Comparison of ENCODE assay signal across 26 cellular contexts in the genomic region with DNA sequence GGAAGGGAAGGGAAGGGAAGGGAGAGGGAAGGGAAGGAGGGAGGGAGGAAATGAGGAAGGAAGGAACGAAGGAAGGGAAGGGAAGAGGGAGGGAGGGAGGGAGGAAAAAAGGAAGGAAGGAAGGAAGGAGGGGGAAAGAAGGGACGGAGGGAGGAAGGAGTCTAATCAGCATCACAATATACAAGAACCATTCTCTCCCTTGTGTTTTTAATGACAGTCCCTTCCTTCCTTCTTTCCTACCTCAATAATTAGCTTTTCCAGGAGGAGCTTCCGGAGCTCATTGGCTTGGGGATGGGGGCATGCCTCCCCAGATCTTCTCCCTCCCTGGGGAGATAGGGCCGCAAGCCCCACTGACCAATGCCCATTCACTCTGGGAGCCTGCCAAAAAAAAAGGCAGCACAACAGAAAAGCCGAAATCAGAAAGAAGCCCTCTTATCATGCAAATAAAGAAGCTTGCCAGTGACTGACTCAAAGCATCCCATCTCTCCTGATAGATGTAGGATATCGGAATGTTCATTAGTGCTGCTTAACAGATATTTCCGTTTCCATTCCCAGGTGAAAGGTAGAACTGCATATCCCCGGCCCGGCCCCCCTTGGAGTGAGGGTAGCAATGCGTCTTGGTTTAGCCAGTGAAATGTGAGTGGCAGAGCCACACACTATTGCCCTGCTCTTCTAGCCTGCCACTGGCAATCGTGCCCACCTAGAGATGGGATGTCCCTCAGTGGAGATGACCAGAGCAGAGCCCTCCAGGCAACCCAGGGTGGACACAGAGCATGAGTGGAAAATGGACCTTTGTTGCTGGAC. TPM values are rescaled to one million over a fixed set of nuclear protein-coding genes. Genes with fewer than 3 reads are reported as not detected.
DNase-seq lines count a peak whose midpoint lies in the region; ATAC-seq, FAIRE-seq and TF ChIP-seq lines count a peak whose summit lies in the region.
"Had no signal": no experiment of that assay in that cellular context is flagged by ENCODE, and none has a peak within 500 bp of the region (broad histone marks: within the 10 kb centered on the region; RNA-seq: fewer than 3 reads in every experiment).

No MANE protein-coding gene starts in this region.

- H4K5ac ChIP-seq in H1 (ENCODE audit: insufficient read length, low read depth, low read length), result no peak overlapping the region

- no peaks in the 10 kb centered on the region; the same call in 1 of the 2 replicates for H3K23me2 ChIP-seq in H1 (ENCODE audit: low read depth, low read length)

- peak overlapping the region; percentile 20; the same call in 1 of the 2 replicates for H3K18ac ChIP-seq in H1 (ENCODE audit: extremely low read depth, low read length)
- H3K18ac ChIP-seq in neuronal stem cell (ENCODE audit: low read length), result peak overlapping the region; percentile 52

- peak overlapping the region; percentile 42 to 44 for H3K4me2 ChIP-seq in H1 (ENCODE audit: insufficient read depth in 1 of 2, low read depth in 2 of 2, low read length in 2 of 2)
- peak overlapping the region; percentile 22 for H3K4me2 ChIP-seq in neuronal stem cell (ENCODE audit: insufficient read depth, low read length, poor library complexity, severe bottlenecking)

- peak overlapping the region; percentile 7; the same call in 1 of the 2 replicates for H2BK20ac ChIP-seq in H1 (ENCODE audit: low read length)

- H3K4ac ChIP-seq in H1 (replicated peaks; ENCODE audit: insufficient read length, low read depth, low read length), result no peak overlapping the region
- peak overlapping the region; percentile 17 for H3K4ac ChIP-seq in neuronal stem cell (ENCODE audit: low read length)

- no peak for TF ChIP-seq RAD21 in H1 (IDR thresholded peaks at IDR 0.05 in 1 of 2, conservative IDR thresholded peaks at IDR 0.05 in 1 of 2; ENCODE audit: low read depth in 2 of 2, low read length in 2 of 2)

- no peak overlapping the region for H3K27ac Mint-ChIP-seq in natural killer cell
- H3K27ac Mint-ChIP-seq: CD8-positive, alpha-beta T cell had no signal

- no peak for TF ChIP-seq EP300 in H1 (IDR thresholded peaks at IDR 0.05; ENCODE audit: borderline replicate concordance in 1 of 2, low read depth in 2 of 2, low read length in 2 of 2)

- no peaks in the 10 kb centered on the region for H3K79me2 ChIP-seq in H1 (ENCODE audit: control insufficient read depth in 1 of 2, insufficient read depth in 2 of 2, low read length in 2 of 2)

- H2AK5ac ChIP-seq in H1 (ENCODE audit: low read depth, low read length), result 0 out of 2 replicates have a peak overlapping the region, but pooled peaks have one; percentile 18
- peak overlapping the region; percentile 33 for H2AK5ac ChIP-seq in neuronal stem cell (ENCODE audit: low read depth, low read length)

- H2AFZ ChIP-seq in H1 (ENCODE audit: low read length) (no peak overlapping the region), neuronal stem cell (ENCODE audit: low read length) (no peak overlapping the region)

- H2BK15ac ChIP-seq in H1 (ENCODE audit: low read length) (0 out of 2 replicates have a peak overlapping the region, but pooled peaks have one; percentile 4), neuronal stem cell (ENCODE audit: low read length) (peak overlapping the region; percentile 47)

- H2BK5ac ChIP-seq in H1 (ENCODE audit: low read depth, low read length) (peak overlapping the region; percentile 30; the same call in 1 of the 2 replicates), neuronal stem cell (ENCODE audit: low read length) (no peak overlapping the region)

- no peak overlapping the region for H2BK120ac ChIP-seq in H1 (replicated peaks; ENCODE audit: low read depth, low read length)
- no peak overlapping the region for H2BK120ac ChIP-seq in neuronal stem cell (ENCODE audit: low read depth, low read length)

- no peak overlapping the region for H3K4me3 ChIP-seq in HUES48 (ENCODE audit: low read depth, low read length)
- H3K4me3 ChIP-seq in H1 (ENCODE audit: extremely low read depth in 1 of 4, insufficient read depth in 2 of 4, low read depth in 3 of 4, low read length in 4 of 4), result peak overlapping the region in 1 of 4 experiments; percentile 29; a peak in 1 of 8 replicates
- no peak overlapping the region for H3K4me3 ChIP-seq in neuronal stem cell (ENCODE audit: low read length in 2 of 2)
- H3K4me3 ChIP-seq: Peyer's patch, SJCRH30 had no signal

- no peak; a peak in 1 of 4 replicates for TF ChIP-seq CTCF in H1 (IDR thresholded peaks at IDR 0.05; ENCODE audit: control extremely low read depth in 1 of 3, insufficient read depth in 1 of 3, low read depth in 1 of 3, low read length in 3 of 3)
- no peak for TF ChIP-seq CTCF in natural killer cell (IDR thresholded peaks at IDR 0.05)

- peaks cover 1 to 5% of the 10 kb centered on the region in 2 donors for H3K4me1 Mint-ChIP-seq in natural killer cell

- H3K9ac ChIP-seq in HUES48 (ENCODE audit: low read depth, low read length) (no peak overlapping the region), H1 (replicated peaks in 1 of 4; ENCODE audit: extremely low read depth in 1 of 4, low read depth in 3 of 4, low read length in 3 of 4) (no peak overlapping the region), neuronal stem cell (ENCODE audit: low read depth, low read length, poor library complexity) (no peak overlapping the region)

- no peaks in the 10 kb centered on the region for H3K9me3 Mint-ChIP-seq in natural killer cell
- H3K9me3 Mint-ChIP-seq: CD8-positive, alpha-beta T cell had no signal

- FAIRE-seq in H1 (lab: Jason Lieb, UNC), result no peak
- FAIRE-seq: G401.6 had no signal

- no peaks in the 10 kb centered on the region for H3K79me1 ChIP-seq in H1 (ENCODE audit: low read depth, low read length)
- no peaks in the 10 kb centered on the region for H3K79me1 ChIP-seq in neuronal stem cell (ENCODE audit: low read depth, low read length)

- H3K27ac ChIP-seq in HUES48 (ENCODE audit: low read depth, low read length) (peak overlapping the region; percentile 70), H1 (ENCODE audit: low read depth, low read length) (no peak overlapping the region), neuronal stem cell (replicated peaks; ENCODE audit: low read length) (no peak overlapping the region)
- H3K27ac ChIP-seq: HL-60, Peyer's patch, SJCRH30 had no signal

- ATAC-seq in HG03457 (IDR thresholded peaks at IDR 0.05; ENCODE audit: unreplicated experiment), result no peak
- no peak for ATAC-seq in natural killer cell
- ATAC-seq: CD8-positive, alpha-beta T cell had no signal

- H3K14ac ChIP-seq in H1 (ENCODE audit: insufficient read length), result no peak overlapping the region
- no peak overlapping the region for H3K14ac ChIP-seq in neuronal stem cell (ENCODE audit: low read length)

- POLR2A ChIA-PET in H1 (lab: Charles Lee; ENCODE audit: partially characterized antibody), result interaction anchor here (0.7 to 2.6 kb wide), 9 partner anchors 9 to 306 kb away, joined by 3 to 13 read pairs (median 3); no protein-coding TSS in a partner anchor

- CTCF ChIA-PET in H1 (lab: Charles Lee; ENCODE audit: partially characterized antibody), result interaction anchor here (0.6 to 1.5 kb wide), 8 partner anchors 9 to 381 kb away, joined by 3 to 7 read pairs (median 4); no protein-coding TSS in a partner anchor

- H3K56ac ChIP-seq in H1 (replicated peaks; ENCODE audit: insufficient read length, low read depth, low read length), result no peak overlapping the region

- H2BK12ac ChIP-seq in H1 (ENCODE audit: low read depth, low read length) (peak overlapping the region; percentile 31; the same call in 1 of the 2 replicates), neuronal stem cell (ENCODE audit: low read length) (no peak overlapping the region)

- H3K36me3 Mint-ChIP-seq in natural killer cell, result no peaks in the 10 kb centered on the region
- H3K36me3 Mint-ChIP-seq: CD8-positive, alpha-beta T cell had no signal

- no peaks in the 10 kb centered on the region for H4K20me1 ChIP-seq in H1 (replicated peaks in 1 of 2; ENCODE audit: control insufficient read depth in 1 of 2, insufficient read depth in 2 of 2, low read length in 2 of 2)

- no peak overlapping the region for H4K8ac ChIP-seq in H1 (ENCODE audit: extremely low read depth, insufficient read depth, low read length)
- no peak overlapping the region for H4K8ac ChIP-seq in neuronal stem cell (ENCODE audit: low read depth, low read length)

- no peak for TF ChIP-seq POLR2A in H1 (IDR thresholded peaks at IDR 0.05; ENCODE audit: control extremely low read depth in 1 of 2, low read depth in 2 of 2, low read length in 2 of 2)

- intact Hi-C loops in natural killer cell (cut with micrococcal nuclease), result no loop called here

- no peaks in the 10 kb centered on the region for H3K9me3 ChIP-seq in HUES48 (ENCODE audit: control insufficient read depth, insufficient read depth, low read length)
- H3K9me3 ChIP-seq in H1 (ENCODE audit: insufficient read depth in 2 of 2, low read depth in 1 of 2, low read length in 1 of 2), result no peaks in the 10 kb centered on the region
- no peaks in the 10 kb centered on the region for H3K9me3 ChIP-seq in neuronal stem cell (replicated peaks in 1 of 2; ENCODE audit: control insufficient read depth in 2 of 2, insufficient read depth in 1 of 2, low read depth in 1 of 2, low read length in 2 of 2)
- H3K9me3 ChIP-seq: Peyer's patch, SJCRH30 had no signal

- H4K91ac ChIP-seq in H1 (replicated peaks; ENCODE audit: insufficient read length, low read length) (peak overlapping the region; percentile 34), neuronal stem cell (ENCODE audit: low read depth, low read length, poor library complexity) (no peak overlapping the region)

- peaks cover 6 to 7% of the 10 kb centered on the region in 2 donors for H3K27me3 Mint-ChIP-seq in natural killer cell (ENCODE audit: low read depth in 2 of 2)

- H3K27me3 ChIP-seq in HUES48 (ENCODE audit: control insufficient read depth, insufficient read depth, low read length) (0 out of 2 replicates have a peak, but pooled peaks cover 5% of the 10 kb centered on the region), H1 (replicated peaks in 1 of 4; ENCODE audit: control insufficient read depth in 3 of 4, extremely low read depth in 1 of 4, insufficient read depth in 3 of 4, low read length in 3 of 4) (peaks cover 0 to 5% (median 3%) of the 10 kb centered on the region in 4 experiments; a peak in 3 of 7 replicates), neuronal stem cell (ENCODE audit: control insufficient read depth in 3 of 3, insufficient read depth in 3 of 3, low read depth in 1 of 3, low read length in 3 of 3) (peaks cover 0 to 31% (median 6%) of the 10 kb centered on the region in 3 experiments)
- H3K27me3 ChIP-seq: Peyer's patch, SJCRH30 had no signal

- H3K4me3 Mint-ChIP-seq in natural killer cell, result no peak overlapping the region
- H3K4me3 Mint-ChIP-seq: CD8-positive, alpha-beta T cell had no signal

- 25% methylated on average over 9 of the region's 11 CpGs; no CpG with 5 or more reads in 1 of the 2 experiments for WGBS in H1 (ENCODE audit: extremely low coverage in 1 of 2, insufficient coverage in 1 of 2, insufficient read length in 1 of 2, insufficient replicate concordance in 2 of 2, low coverage in 1 of 2, low lambda C conversion rate in 2 of 2, missing lambda C conversion rate in 1 of 2), 2 experiments
- no CpG with 5 or more reads among the region's 11 CpGs for WGBS in neuronal stem cell (ENCODE audit: extremely low coverage in 2 of 2, insufficient read length in 2 of 2, insufficient replicate concordance in 1 of 2), 2 donors

- no peaks in the 10 kb centered on the region for H3K36me3 ChIP-seq in HUES48 (ENCODE audit: control insufficient read depth, insufficient read depth, low read length)
- H3K36me3 ChIP-seq in H1 (ENCODE audit: control insufficient read depth in 2 of 4, insufficient read depth in 4 of 4, low read length in 3 of 4), result no peaks in the 10 kb centered on the region
- H3K36me3 ChIP-seq in neuronal stem cell (replicated peaks in 1 of 2; ENCODE audit: control insufficient read depth in 2 of 2, insufficient read depth in 2 of 2, low read length in 2 of 2), result no peaks in the 10 kb centered on the region
- H3K36me3 ChIP-seq: Peyer's patch, SJCRH30 had no signal

- peak; percentile 35 for DNase-seq in ELF-1 (ENCODE audit: low read depth, low spot score)
- DNase-seq in H1 (ENCODE audit: low read depth in 1 of 2, low spot score in 2 of 2), result no peak
- no peak for DNase-seq in neuronal stem cell (ENCODE audit: low spot score)
- DNase-seq in SHP77 (lab: John Stamatoyannopoulos, UW), result no peak
- no peak for DNase-seq in natural killer cell
- DNase-seq: AML-193; C1 segment of cervical spinal cord; Calu3; CD8-positive, alpha-beta T cell; DMS153; GOT3; Karpas-422; MV-4-11; NCI-H1105 treated with DMSO at 0.1 percent for 48 hours; NCI-H1694; NCI-H2081; NCI-H2171; NCI-H345; NCI-H524; NCI-H774; Peyer's patch; SJCRH30 had no signal

- H3K4me1 ChIP-seq in HUES48 (ENCODE audit: control insufficient read depth, insufficient read depth, low read length), result peaks cover 23% of the 10 kb centered on the region
- peaks cover 7 to 17% (median 13%) of the 10 kb centered on the region in 4 experiments for H3K4me1 ChIP-seq in H1 (replicated peaks in 1 of 4; ENCODE audit: control insufficient read depth in 3 of 4, insufficient read depth in 4 of 4, low read length in 3 of 4)
- peaks cover 2 to 5% of the 10 kb centered on the region in 2 donors for H3K4me1 ChIP-seq in neuronal stem cell (ENCODE audit: control insufficient read depth in 2 of 2, insufficient read depth in 1 of 2, low read depth in 1 of 2, low read length in 2 of 2)
- H3K4me1 ChIP-seq: Peyer's patch, SJCRH30 had no signal

- H3K23ac ChIP-seq in H1 (ENCODE audit: insufficient read length) (no peak overlapping the region), neuronal stem cell (ENCODE audit: low read depth, low read length, poor library complexity) (no peak overlapping the region)

RNA-seq across cellular contexts. Expression of gene SMAD7, which starts 17.8 kb away (rescaled TPM):
- total RNA-seq in H1 (2021; fragmentation: NEBNext Ultra II Directional; extraction: Animal tissue kit (Norgen Biotek cat#: 25700)), result 13.8 and 15.5 TPM in 2 replicates
- 6.5 and 6.6 TPM in 2 replicates for polyA plus RNA-seq in H1 (2011; rRNA removed)
- polyA plus RNA-seq in H1 (2011; cell fraction: cytosol; rRNA removed), result 6.1 TPM
- 9.4 TPM for polyA plus RNA-seq in H1 (2011; cell fraction: nucleus; rRNA removed)
- 3.7 to 4.5 TPM (median 4.3 TPM) in 4 replicates for polyA plus RNA-seq in H1 (2012, experiment 1 of 2)
- polyA plus RNA-seq in H1 (2012, experiment 2 of 2), result 4.8 TPM
- 12.4 TPM for polyA plus RNA-seq in H1 (2013, experiment 1 of 2)
- polyA plus RNA-seq in H1 (2013, experiment 2 of 2), result 12.0 TPM
- polyA minus RNA-seq in H1 (2011; rRNA and poly(A)+ RNA removed), result 10.3 and 13.5 TPM in 2 replicates
- 9.7 TPM for polyA minus RNA-seq in H1 (2011; cell fraction: cytosol; rRNA and poly(A)+ RNA removed)
- polyA minus RNA-seq in H1 (2011; cell fraction: nucleus; rRNA and poly(A)+ RNA removed), result 9.4 TPM
- 0.57 TPM for polyA plus RNA-seq in neuronal stem cell (2013, experiment 1 of 2)
- 0.79 TPM for polyA plus RNA-seq in neuronal stem cell (2013, experiment 2 of 2)
- total RNA-seq in natural killer cell, result 100 to 1,000 TPM; 127 to 204 (median 182) TPM
